ENCODE assay signal across 9 cellular contexts in the genomic region with DNA sequence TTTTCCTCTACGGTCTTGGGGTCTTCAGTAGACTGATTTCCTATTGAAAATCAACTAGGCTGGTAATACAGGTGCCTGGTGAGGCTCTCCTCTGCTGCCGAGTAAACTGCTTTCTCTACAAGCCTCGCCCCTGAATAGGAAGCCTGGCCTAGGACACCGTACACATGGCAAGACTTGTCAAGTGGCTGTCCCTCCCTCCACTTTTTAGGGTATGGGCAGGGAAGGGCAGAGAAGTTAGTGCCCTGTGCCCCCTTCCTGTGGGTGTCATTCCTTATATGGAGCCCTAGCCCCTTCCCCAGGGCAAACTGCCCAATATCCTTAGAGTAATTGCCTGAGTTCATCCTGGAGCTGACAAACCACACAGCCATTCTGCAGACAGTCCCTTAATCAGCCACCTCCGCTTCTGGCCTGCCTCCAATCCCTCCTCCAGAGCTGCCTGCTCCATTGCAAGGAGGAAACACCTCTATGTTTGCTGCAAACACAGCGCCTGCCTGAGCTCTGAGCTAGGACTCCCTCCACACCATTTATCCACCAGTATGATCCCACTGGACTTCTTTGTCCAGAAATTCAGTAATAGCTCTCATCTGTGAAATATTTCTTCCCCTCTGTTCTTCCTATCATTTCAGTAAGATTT.
A peak's percentile ranks its signal among the peaks of the same experiment; 100 is the strongest.
DNase-seq lines count a peak whose midpoint lies in the region; ATAC-seq, FAIRE-seq and TF ChIP-seq lines count a peak whose summit lies in the region.
"Had no signal": no experiment of that assay in that cellular context is flagged by ENCODE, and none has a peak within 500 bp of the region (broad histone marks: within the 10 kb centered on the region; RNA-seq: fewer than 3 reads in every experiment).

No MANE protein-coding gene starts in this region.

- H3K36me3 Mint-ChIP-seq in CD4-positive, alpha-beta T cell (ENCODE audit: low read depth): peaks cover 81% of the 10 kb centered on the region
- H3K36me3 Mint-ChIP-seq in T-cell: peaks cover 68% of the 10 kb centered on the region

- no peaks in the 10 kb centered on the region for H3K27me3 Mint-ChIP-seq in CD4-positive, alpha-beta T cell
- H3K27me3 Mint-ChIP-seq in T-cell: no peaks in the 10 kb centered on the region

- H3K4me3 Mint-ChIP-seq in CD4-positive, alpha-beta T cell: no peak overlapping the region
- H3K4me3 Mint-ChIP-seq in T-cell: no peak overlapping the region

- CTCF ChIA-PET in CD4-positive, alpha-beta T cell (lab: Charles Lee): interaction anchor here (1.3 kb wide), 1 partner anchor 9 kb away, joined by 3 read pairs; no protein-coding TSS in a partner anchor
- CTCF ChIA-PET in T-cell (lab: Charles Lee): no interaction called here

- ATAC-seq in CD4-positive, alpha-beta T cell (ENCODE audit: poor library complexity): no peak
- ATAC-seq in omental fat pad (ENCODE audit: low FRiP score) (peak; percentile 81), T-cell (replicated peaks in 1 of 4) (no peak)

- peaks cover 66% of the 10 kb centered on the region for H3K4me1 Mint-ChIP-seq in CD4-positive, alpha-beta T cell (ENCODE audit: low read depth)
- peaks cover 47 to 60% (median 50%) of the 10 kb centered on the region in 3 donors for H3K4me1 Mint-ChIP-seq in T-cell

- no peaks in the 10 kb centered on the region for H3K9me3 ChIP-seq in CD4-positive, alpha-beta T cell (ENCODE audit: control insufficient read depth, low read length)
- H3K9me3 ChIP-seq: gastrocnemius medialis had no signal

- TF ChIP-seq CTCF in CD4-positive, alpha-beta T cell (IDR thresholded peaks at IDR 0.05): no peak
- TF ChIP-seq CTCF in omental fat pad (IDR thresholded peaks at IDR 0.05) (no peak), D721Med (IDR thresholded peaks at IDR 0.05; ENCODE audit: insufficient read depth, missing control alignments) (no peak)

- FAIRE-seq in D721Med (lab: Jason Lieb, UNC): no peak

- no peak for DNase-seq in CD4-positive, alpha-beta T cell
- DNase-seq in fibroblast of peridontal ligament (ENCODE audit: extremely low read depth) (peak; percentile 32), omental fat pad (ENCODE audit: low spot score) (peak; percentile 39), T-cell (no peak), NCI-H774 (lab: John Stamatoyannopoulos, UW) (no peak), D721Med (ENCODE audit: insufficient read length, low spot score) (no peak), NCI-H446 treated with DMSO at 0.1 percent for 48 hours (lab: John Stamatoyannopoulos, UW) (no peak)

- peak overlapping the region; percentile 40 for H3K27ac Mint-ChIP-seq in CD4-positive, alpha-beta T cell
- H3K27ac Mint-ChIP-seq in T-cell: peak overlapping the region in 1 of 2 donors; percentile 46

- no peaks in the 10 kb centered on the region for H3K9me3 Mint-ChIP-seq in CD4-positive, alpha-beta T cell
- peaks cover 0 to 4% (median 0%) of the 10 kb centered on the region in 3 donors for H3K9me3 Mint-ChIP-seq in T-cell

- POLR2A ChIA-PET in CD4-positive, alpha-beta T cell (lab: Charles Lee): no interaction called here
- POLR2A ChIA-PET in T-cell (lab: Charles Lee): no interaction called here

- intact Hi-C loops in CD4-positive, alpha-beta T cell (cut with DNase I, micrococcal nuclease): no loop called here

- no peaks in the 10 kb centered on the region for H3K27me3 ChIP-seq in CD4-positive, alpha-beta T cell (ENCODE audit: control insufficient read depth, insufficient read depth, low read length)
- H3K27me3 ChIP-seq: gastrocnemius medialis had no signal

- H3K27ac ChIP-seq in CD4-positive, alpha-beta T cell (ENCODE audit: low read depth, low read length): no peak overlapping the region
- H3K27ac ChIP-seq: gastrocnemius medialis had no signal

TF ChIP-seq in PFSK-1, 5 proteins besides CTCF, POLR2A, EP300 and RAD21:
- TF ChIP-seq TAF1 (IDR thresholded peaks at IDR 0.05; ENCODE audit: borderline replicate concordance, insufficient read depth, low read length) (no peak), FOXP2 (optimal IDR thresholded peaks at IDR 0.05; ENCODE audit: borderline replicate concordance, extremely low read depth, extremely low read length, insufficient read depth) (peak; percentile 31), SIN3A (IDR thresholded peaks at IDR 0.05; ENCODE audit: borderline replicate concordance, insufficient read depth, low read length) (no peak; the same call in 1 of the 2 replicates), POLR2AphosphoS5 (IDR thresholded peaks at IDR 0.05; ENCODE audit: low read depth, low read length) (no peak)

Comparison
In these comparisons a context has a peak if more than half of its experiments do, and no peak if none do; other contexts are left out.
1. DNase-seq: peak in fibroblast of peridontal ligament (single experiment) and omental fat pad (single experiment); none in CD4-positive, alpha-beta T cell (0 of 10), T-cell (0 of 34), NCI-H774 (single experiment), D721Med (single experiment) and NCI-H446 treated with DMSO at 0.1 percent for 48 hours (single experiment).